In the genomic region with DNA sequence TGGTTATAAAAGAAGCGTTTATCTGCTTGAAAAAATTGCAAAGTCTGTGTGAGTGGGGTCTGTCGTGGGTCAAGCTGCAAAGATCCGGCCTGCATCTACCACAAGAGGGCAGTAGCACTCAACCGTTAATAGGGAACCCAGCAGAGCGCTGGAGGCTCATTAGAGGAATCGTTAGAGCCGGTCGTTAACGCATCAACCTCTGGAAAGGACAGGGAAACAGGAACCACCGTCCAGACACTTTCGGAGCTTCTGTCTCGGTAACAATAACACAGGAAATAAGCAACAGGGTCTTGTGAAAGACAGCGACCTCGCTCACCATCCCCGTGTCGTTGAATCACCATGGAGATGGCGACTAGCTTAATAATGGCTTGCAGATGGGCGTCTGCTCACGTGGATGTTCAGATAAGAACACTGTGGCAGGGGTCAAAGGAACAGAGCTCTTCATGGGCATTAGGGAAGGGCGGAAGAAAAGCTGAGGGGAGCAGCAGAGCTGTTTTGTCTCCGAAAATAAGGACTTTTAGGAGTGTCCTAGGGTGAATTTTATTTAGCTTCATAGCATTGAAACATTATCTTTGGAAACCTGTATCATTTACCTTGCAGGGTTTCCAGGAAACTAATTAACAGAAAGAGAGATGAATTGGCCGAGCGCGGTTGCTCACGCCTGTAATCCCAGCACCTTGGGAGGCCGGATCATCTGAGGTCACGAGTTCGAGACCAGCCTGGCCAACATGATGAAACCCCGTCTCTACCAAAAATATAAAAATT, we compare ENCODE assay signal across 8 cellular contexts. TPM values are rescaled to one million over a fixed set of nuclear protein-coding genes. Genes with fewer than 3 reads are reported as not detected.
DNase-seq lines count a peak whose midpoint lies in the region; TF ChIP-seq lines count a peak whose summit lies in the region.

No MANE protein-coding gene starts in this region.

- no peak for TF ChIP-seq EP300 in ovary (IDR thresholded peaks at IDR 0.05)

- H3K36me3 ChIP-seq in cardiac muscle cell = no peaks in the 10 kb centered on the region
- no peaks in the 10 kb centered on the region for H3K36me3 ChIP-seq in ovary
- H3K36me3 ChIP-seq in thyroid gland = no peaks in the 10 kb centered on the region

- H3K4me3 ChIP-seq in cardiac muscle cell = peak overlapping the region; percentile 43
- H3K4me3 ChIP-seq in ovary = peak overlapping the region; percentile 24
- H3K4me3 ChIP-seq in thyroid gland (replicated peaks in 1 of 3) = no peak overlapping the region

- H3K4me1 ChIP-seq in cardiac muscle cell (ENCODE audit: low read depth) (no peaks in the 10 kb centered on the region), ovary (ENCODE audit: insufficient read depth) (no peaks in the 10 kb centered on the region), thyroid gland (no peaks in the 10 kb centered on the region)

- peak overlapping the region; percentile 80 for H3K4me3 Mint-ChIP-seq in activated naive CD8-positive, alpha-beta T cell treated with anti-CD3 and anti-CD28 coated beads for 36 hours

- peak; percentile 70 for DNase-seq in AG08396 (ENCODE audit: low spot score)
- DNase-seq in GM19240 (ENCODE audit: insufficient read length, low spot score) = peak; percentile 48
- DNase-seq in NCI-H1092 (lab: John Stamatoyannopoulos, UW) = peak; percentile 73
- DNase-seq in SKM-1 (lab: John Stamatoyannopoulos, UW; ENCODE audit: unreplicated experiment) = peak; percentile 99
- DNase-seq in activated naive CD8-positive, alpha-beta T cell treated with anti-CD3 and anti-CD28 coated beads for 36 hours = peak; percentile 65
- DNase-seq in cardiac muscle cell (ENCODE audit: low read depth in 1 of 2, low spot score in 1 of 2) = peak; percentile 91 to 93
- DNase-seq in ovary = peak; percentile 70 to 82 (median 77)
- peak; percentile 70 to 73 for DNase-seq in thyroid gland

- 19 to 22% (median 20%) methylated on average over 29 of the region's 29 CpGs for WGBS in ovary, 3 donors
- WGBS in thyroid gland, 2 donors = 25% methylated on average over 29 of the region's 29 CpGs

- TF ChIP-seq CTCF in cardiac muscle cell (IDR thresholded peaks at IDR 0.05; ENCODE audit: low read depth, low read length) (peak; percentile 93), ovary (IDR thresholded peaks at IDR 0.05) (peak; percentile 54 to 67 (median 56)), thyroid gland (IDR thresholded peaks at IDR 0.05) (peak; percentile 64 to 90 (median 74))

- H3K27me3 Mint-ChIP-seq in activated naive CD8-positive, alpha-beta T cell treated with anti-CD3 and anti-CD28 coated beads for 36 hours = peaks cover 17% of the 10 kb centered on the region

- H3K4me1 Mint-ChIP-seq in activated naive CD8-positive, alpha-beta T cell treated with anti-CD3 and anti-CD28 coated beads for 36 hours = peaks cover 6% of the 10 kb centered on the region

- H3K27ac ChIP-seq in cardiac muscle cell = no peak overlapping the region
- H3K27ac ChIP-seq in ovary = no peak overlapping the region
- H3K27ac ChIP-seq in thyroid gland = no peak overlapping the region

- intact Hi-C loops in ovary (cut with DNase I) = no loop called here
- intact Hi-C loops in thyroid gland (cut with DNase I) = no loop called here

- no peak overlapping the region for H3K27ac Mint-ChIP-seq in activated naive CD8-positive, alpha-beta T cell treated with anti-CD3 and anti-CD28 coated beads for 36 hours

- no peaks in the 10 kb centered on the region for H3K36me3 Mint-ChIP-seq in activated naive CD8-positive, alpha-beta T cell treated with anti-CD3 and anti-CD28 coated beads for 36 hours

- H3K9me3 ChIP-seq in cardiac muscle cell (ENCODE audit: low read depth) (no peaks in the 10 kb centered on the region), ovary (no peaks in the 10 kb centered on the region), thyroid gland (no peaks in the 10 kb centered on the region)

- no peak for TF ChIP-seq POLR2A in ovary (IDR thresholded peaks at IDR 0.05)
- TF ChIP-seq POLR2A in thyroid gland (IDR thresholded peaks at IDR 0.05) = no peak

- H3K27me3 ChIP-seq in cardiac muscle cell (peaks cover 6% of the 10 kb centered on the region), ovary (no peaks in the 10 kb centered on the region), thyroid gland (no peaks in the 10 kb centered on the region)

- H3K9me3 Mint-ChIP-seq in activated naive CD8-positive, alpha-beta T cell treated with anti-CD3 and anti-CD28 coated beads for 36 hours = no peaks in the 10 kb centered on the region

RNA-seq across cellular contexts. Expression of gene NSRP1, which starts 11.9 kb away (rescaled TPM):
- total RNA-seq in activated naive CD8-positive, alpha-beta T cell treated with anti-CD3 and anti-CD28 coated beads for 36 hours = 10 to 100 TPM; 26.1 to 29.7 TPM
- total RNA-seq in cardiac muscle cell (4.8 and 14.6 TPM in 2 replicates), ovary (10 to 100 TPM; 19.0 to 42.1 (median 26.6) TPM), thyroid gland (10 to 100 TPM; 21.3 to 33.3 (median 25.5) TPM)
- polyA plus RNA-seq in cardiac muscle cell (29.1 and 38.9 TPM in 2 replicates), ovary (10 to 100 TPM; 23.5 to 38.9 TPM)

Comparison
In these comparisons a context has a peak if more than half of its experiments do, and no peak if none do; other contexts are left out.
1. DNase-seq: peak in every context shown above with its lines; median percentile 99 in SKM-1; 92 in cardiac muscle cell; 77 in ovary; 73 in NCI-H1092; 72 in thyroid gland; 70 in AG08396; 65 in activated naive CD8-positive, alpha-beta T cell treated with anti-CD3 and anti-CD28 coated beads for 36 hours; 48 in GM19240.
2. H3K4me3 ChIP-seq: peak in cardiac muscle cell (single experiment) and ovary (single experiment); none in thyroid gland (0 of 3).
3. Peak in every context shown above with its lines, with median percentiles within 50 percentile points of each other: CTCF ChIP-seq.